ENCODE assay signal across 20 cellular contexts in the genomic region with DNA sequence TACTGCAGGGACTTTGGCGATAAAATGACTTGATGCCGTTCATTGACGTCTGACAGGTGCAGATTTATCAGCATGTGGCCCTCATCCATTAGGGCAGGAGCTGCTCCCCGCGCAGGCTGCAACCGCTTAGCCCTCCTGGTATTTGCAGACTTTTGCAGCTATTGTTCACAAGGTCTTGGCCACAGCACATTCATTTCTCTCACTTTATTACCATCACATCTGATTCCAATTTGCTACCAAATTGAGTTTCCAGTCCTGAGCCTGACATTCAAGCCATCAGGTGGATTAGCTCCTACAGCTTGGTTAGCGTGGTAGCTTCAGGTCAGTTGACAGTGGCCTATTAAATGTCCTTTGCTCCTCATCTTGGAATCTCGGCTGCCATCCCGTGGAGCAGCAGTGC.
"Had no signal": no experiment of that assay in that cellular context is flagged by ENCODE, and none has a peak within 500 bp of the region (broad histone marks: within the 10 kb centered on the region; RNA-seq: fewer than 3 reads in every experiment).

No MANE protein-coding gene starts in this region.

- FAIRE-seq: endothelial cell of umbilical vein, small intestine had no signal

- H3K9me3 ChIP-seq: ascending aorta, esophagus muscularis mucosa, uterus had no signal

- ATAC-seq: activated naive CD4-positive, alpha-beta T cell treated with anti-CD3 and anti-CD28 coated beads, Interleukin-2, amount 50 U/mL, for 72 hours; sciatic nerve; stimulated activated memory B cell treated with anti-CD40 and anti-IgM and Interleukin-4, amounts not matched to agents 10 μg/mL and 1 μg/mL and 100 μg/mL, for 72 hours; WTC11 had no signal

- H3K4me3 ChIP-seq: ascending aorta, esophagus muscularis mucosa, uterus had no signal

- H3K27ac ChIP-seq: ascending aorta, brain microvascular endothelial cell, esophagus muscularis mucosa, uterus had no signal

- H3K27me3 ChIP-seq: ascending aorta, brain microvascular endothelial cell, esophagus muscularis mucosa, uterus had no signal

- H3K4me1 ChIP-seq: ascending aorta, uterus had no signal

- DNase-seq: activated gamma-delta T cell treated with Interleukin-2 at 50 U/mL for 16 hours; activated T-cell treated with anti-CD3 and anti-CD28 coated beads, Interleukin-2, amount 50 U/mL, for 1 hour; brain microvascular endothelial cell; caudate nucleus; effector memory CD4-positive, alpha-beta T cell; immature natural killer cell; mesenchymal stem cell; occipital lobe; posterior cingulate gyrus; small intestine; stimulated activated CD4-positive, alpha-beta T cell treated with anti-CD3 and anti-CD28 coated beads, Interleukin-2, amount 100 ng/mL, for 24 hours; T-helper 9 cell; uterus had no signal

- H3K36me3 ChIP-seq: ascending aorta, brain microvascular endothelial cell, esophagus muscularis mucosa, uterus had no signal
